Comparison of ENCODE assay signal across 10 cellular contexts in genomic region chr19:46404884-46405658, GRCh38. TPM values are rescaled to one million over a fixed set of nuclear protein-coding genes. Genes with fewer than 3 reads are reported as not detected.
DNase-seq lines count a peak whose midpoint lies in the region; ATAC-seq and TF ChIP-seq lines count a peak whose summit lies in the region.
"Had no signal": no experiment of that assay in that cellular context is flagged by ENCODE, and none has a peak within 500 bp of the region (broad histone marks: within the 10 kb centered on the region; RNA-seq: fewer than 3 reads in every experiment).

No MANE protein-coding gene starts in this region.

- H3K4me1 ChIP-seq in left lung = peaks cover 10 to 26% of the 10 kb centered on the region in 2 donors
- peaks cover 0 to 25% (median 19%) of the 10 kb centered on the region in 4 donors for H3K4me1 ChIP-seq in transverse colon
- H3K4me1 ChIP-seq in effector memory CD4-positive, alpha-beta T cell (ENCODE audit: control insufficient read depth, insufficient read depth, low read length, poor library complexity, severe bottlenecking) = peaks cover 6% of the 10 kb centered on the region
- H3K4me1 ChIP-seq: BE2C had no signal

- H3K4me3 ChIP-seq in left lung (peak overlapping the region; percentile 16 to 30), transverse colon (peak overlapping the region in 3 of 4 donors; percentile 37 to 52 (median 40))
- no peak overlapping the region for H3K4me3 ChIP-seq in effector memory CD4-positive, alpha-beta T cell (ENCODE audit: insufficient read depth, low read depth, low read length, poor library complexity, severe bottlenecking)

- TF ChIP-seq POLR2A in transverse colon (IDR thresholded peaks at IDR 0.05) = no peak

- no peak overlapping the region for H3K27ac Mint-ChIP-seq in central memory CD8-positive, alpha-beta T cell (ENCODE audit: low read depth)

- H3K36me3 Mint-ChIP-seq in central memory CD8-positive, alpha-beta T cell (ENCODE audit: insufficient read depth) = no peaks in the 10 kb centered on the region

- WGBS in transverse colon (ENCODE audit: low coverage in 1 of 2), 2 donors = 25 to 37% methylated on average over 15 to 38 of the region's 44 CpGs

- peaks cover 25% of the 10 kb centered on the region for H3K4me1 Mint-ChIP-seq in central memory CD8-positive, alpha-beta T cell

- TF ChIP-seq CTCF in left lung (IDR thresholded peaks at IDR 0.05) (no peak), transverse colon (IDR thresholded peaks at IDR 0.05) (peak in 1 of 5 experiments; percentile 16)

- in situ Hi-C loops in transverse colon (cut with MboI; ENCODE audit: low pct_ligation_motif_present in 1 of 4, low pct_unique_long_range_greater_than_20kb in 1 of 4, low sequenced_read_pairs in 3 of 4) = loop anchor here in 2 of 4 donors (5.0 to 10.0 kb wide), 3 partner anchors 80 to 110 kb away; no protein-coding TSS in a partner anchor

- H3K27me3 ChIP-seq in left lung (peaks cover 8 to 94% of the 10 kb centered on the region in 2 donors), transverse colon (peaks cover 67% of the 10 kb centered on the region)
- peaks cover 48% of the 10 kb centered on the region for H3K27me3 ChIP-seq in effector memory CD4-positive, alpha-beta T cell (replicated peaks; ENCODE audit: control insufficient read depth, insufficient read depth, low read length, poor library complexity, severe bottlenecking)
- H3K27me3 ChIP-seq: BE2C had no signal

- H3K27ac ChIP-seq in left lung (no peak overlapping the region), transverse colon (peak overlapping the region; percentile 65 to 72 (median 70)), substantia nigra (ENCODE audit: low read depth, low read length, poor library complexity, severe bottlenecking) (no peak overlapping the region)
- no peak overlapping the region for H3K27ac ChIP-seq in effector memory CD4-positive, alpha-beta T cell (ENCODE audit: insufficient read depth, low read length, poor library complexity, severe bottlenecking)

- H3K27me3 Mint-ChIP-seq in central memory CD8-positive, alpha-beta T cell = peaks cover 76% of the 10 kb centered on the region

- peak overlapping the region; percentile 74 for H3K4me3 Mint-ChIP-seq in central memory CD8-positive, alpha-beta T cell

- peak; percentile 51 for DNase-seq in activated CD4-positive, alpha-beta T cell treated with anti-CD3 and anti-CD28 coated beads for 48 hours
- DNase-seq in activated CD4-positive, alpha-beta T cell treated with anti-CD3 and anti-CD28 coated beads for 1 hour = no peak
- DNase-seq in central memory CD8-positive, alpha-beta T cell (ENCODE audit: low spot score in 2 of 2) = no peak
- DNase-seq in left lung = peak in 1 of 2 donors; percentile 38
- DNase-seq in transverse colon = no peak
- DNase-seq in substantia nigra (lab: John Stamatoyannopoulos, UW) = no peak
- no peak for DNase-seq in H4 (ENCODE audit: low spot score)
- DNase-seq in effector memory CD4-positive, alpha-beta T cell = no peak
- DNase-seq: BE2C, foreskin melanocyte had no signal

- no peaks in the 10 kb centered on the region for H3K9me3 Mint-ChIP-seq in central memory CD8-positive, alpha-beta T cell

- TF ChIP-seq EP300 in transverse colon (IDR thresholded peaks at IDR 0.05; ENCODE audit: low read depth) = no peak

- no peak for ATAC-seq in central memory CD8-positive, alpha-beta T cell (replicated peaks; ENCODE audit: extremely low read depth, poor library complexity, severe bottlenecking)
- ATAC-seq in left lung = peak; percentile 18

- H3K36me3 ChIP-seq in left lung (no peaks in the 10 kb centered on the region), transverse colon (no peaks in the 10 kb centered on the region)
- H3K36me3 ChIP-seq in effector memory CD4-positive, alpha-beta T cell (ENCODE audit: control insufficient read depth, insufficient read depth, low read length) = no peaks in the 10 kb centered on the region
- H3K36me3 ChIP-seq: BE2C had no signal

- H3K9me3 ChIP-seq in left lung = no peaks in the 10 kb centered on the region
- H3K9me3 ChIP-seq in transverse colon = no peaks in the 10 kb centered on the region
- no peaks in the 10 kb centered on the region for H3K9me3 ChIP-seq in effector memory CD4-positive, alpha-beta T cell (ENCODE audit: control insufficient read depth, low read length)
- H3K9me3 ChIP-seq: BE2C had no signal

- intact Hi-C loops in left lung (cut with DNase I) (loop anchor here in 1 of 2 donors (5.0 kb wide), 1 partner anchor 82 kb away; no protein-coding TSS in a partner anchor), transverse colon (cut with DNase I; ENCODE audit: low total_unique reads) (no loop called here)

RNA-seq across cellular contexts. Expression of gene CCDC8, which starts 8.3 kb away (rescaled TPM):
- total RNA-seq in left lung (10 to 100 TPM; 11.8 to 15.5 TPM), transverse colon (1 to 10 TPM in 3 of 4 donors, under 1 TPM in 1; 0.40 to 1.9 (median 1.2) TPM)
- total RNA-seq in H4 (2014; rRNA removed; shearing (Covaris generic)) = not detected in 2 replicates

RNA-seq across cellular contexts. Expression of gene PNMA8C, which starts 23.7 kb away (rescaled TPM):
- under 1 TPM; 0.09 to 0.16 TPM for total RNA-seq in left lung
- total RNA-seq in transverse colon = not detected
- not detected in 2 replicates for total RNA-seq in H4 (2014; rRNA removed; shearing (Covaris generic))

RNA-seq across cellular contexts. Expression of gene PPP5C, which starts 58.2 kb away (rescaled TPM):
- total RNA-seq in left lung (10 to 100 TPM; 52.6 to 55.7 TPM), transverse colon (100 to 1,000 TPM in 1 of 4 donors, 10 to 100 TPM in 3; 78.8 to 132 (median 96.8) TPM)
- total RNA-seq in H4 (2014; rRNA removed; shearing (Covaris generic)) = 48.7 and 59.1 TPM in 2 replicates

Comparison
In these comparisons a context has a peak if more than half of its experiments do, and no peak if none do; other contexts are left out.
1. H3K27ac ChIP-seq: peak in transverse colon (4 of 4); none in left lung (0 of 2), substantia nigra (single experiment) and effector memory CD4-positive, alpha-beta T cell (single experiment).
2. RNA of gene CCDC8, which starts 8.3 kb away (total RNA-seq): 11.8 to 15.5 TPM in left lung; 0.40 to 1.9 TPM in transverse colon and not detected in H4; every median in the first group is over 4 times any median in the second.